1 cellular context compared by ENCODE assay signal in the genomic region with DNA sequence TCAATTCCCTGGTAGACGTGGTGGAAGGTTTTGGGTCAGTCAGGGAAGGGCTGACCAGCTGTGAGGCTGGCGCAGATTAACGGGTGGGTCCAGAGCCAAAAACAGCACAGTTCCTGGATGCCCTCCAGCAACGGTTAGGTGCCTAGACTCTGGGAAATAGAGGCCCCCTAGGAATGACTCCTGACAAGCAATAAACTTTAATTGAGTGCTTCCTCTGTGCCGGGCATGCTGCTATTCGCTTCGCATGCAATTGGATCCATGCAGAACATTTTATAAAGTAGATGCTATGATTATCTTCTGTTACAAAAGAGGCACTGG.
TF ChIP-seq lines count a peak whose summit lies in the region.

No MANE protein-coding gene starts in this region.

TF ChIP-seq in K562, 482 proteins besides CTCF, POLR2A, EP300 and RAD21:
- TF ChIP-seq FOXJ3 (CRISPR knock-in tag; IDR thresholded peaks at IDR 0.05) (no peak), NFIC (IDR thresholded peaks at IDR 0.05) (peak; percentile 66), NR1H2 (CRISPR knock-in tag; IDR thresholded peaks at IDR 0.05) (no peak), BCL6 (CRISPR knock-in tag; IDR thresholded peaks at IDR 0.05) (no peak)
TF ChIP-seq in K562: peak in this region for 1.
